Comparison of ENCODE assay signal across 8 cellular contexts in genomic region chr22:38872172-38872830, GRCh38. TPM values are rescaled to one million over a fixed set of nuclear protein-coding genes. Genes with fewer than 3 reads are reported as not detected.
DNase-seq lines count a peak whose midpoint lies in the region; ATAC-seq and TF ChIP-seq lines count a peak whose summit lies in the region.

TSS of gene CBX6 (minus strand) at chr22:38872216. CDS start at chr22:38872190, 26 bp downstream.

- H3K27me3 Mint-ChIP-seq in activated T-helper 2 cell treated with anti-CD3 and anti-CD28 coated beads, Interferon-gamma antibody, Interleukin-2, Interleukin-4, amounts not matched to agents 10 μg/mL and 5 μg/mL and 100 μg/mL, durations not matched to agents 14 hours and 24 hours and 36 hours (ENCODE audit: low read depth), result peaks cover 23% of the 10 kb centered on the region
- peaks cover 0 to 9% (median 0%) of the 10 kb centered on the region in 5 donors for H3K27me3 Mint-ChIP-seq in naive thymus-derived CD8-positive, alpha-beta T cell
- H3K27me3 Mint-ChIP-seq in stimulated activated naive B cell treated with anti-CD40 and anti-IgM and Interleukin-4, amounts not matched to agents 10 μg/mL and 1 μg/mL and 100 μg/mL, for 72 hours, result peaks cover 10% of the 10 kb centered on the region in 2 donors

- H3K27ac ChIP-seq in DND-41 (ENCODE audit: low read length), result peak within 1 kb of the TSS; percentile 75

- H3K27me3 ChIP-seq in DND-41 (ENCODE audit: insufficient read depth, low read length, poor library complexity), result peaks cover 36% of the 10 kb centered on the region
- H3K27me3 ChIP-seq in H7 (ENCODE audit: control insufficient read depth, insufficient read depth, low read length), result no peaks in the 10 kb centered on the region
- peaks cover 18% of the 10 kb centered on the region for H3K27me3 ChIP-seq in MG63

- peaks cover 40% of the 10 kb centered on the region for H3K4me1 ChIP-seq in DND-41 (ENCODE audit: insufficient read depth, low read length)

- intact Hi-C loops in activated T-helper 2 cell treated with anti-CD3 and anti-CD28 coated beads, Interferon-gamma antibody, Interleukin-2, Interleukin-4, amounts not matched to agents 10 μg/mL and 5 μg/mL and 100 μg/mL, durations not matched to agents 14 hours and 24 hours and 36 hours (cut with micrococcal nuclease), result loop anchor here (1.0 to 5.0 kb wide), 3 partner anchors 55 to 280 kb away; partner anchors contain the start of genes CBX7 and SUN2

- peak; percentile 79 for TF ChIP-seq POLR2A in Raji (IDR thresholded peaks at IDR 0.05; ENCODE audit: insufficient read depth, low read depth, low read length)

- peaks cover 31% of the 10 kb centered on the region for H3K36me3 ChIP-seq in DND-41 (ENCODE audit: insufficient read depth, low read length)
- peaks cover 15% of the 10 kb centered on the region for H3K36me3 ChIP-seq in H7 (replicated peaks; ENCODE audit: control insufficient read depth, insufficient read depth, low read length)
- peaks cover 15% of the 10 kb centered on the region for H3K36me3 ChIP-seq in MG63

- H3K79me2 ChIP-seq in DND-41 (ENCODE audit: insufficient read depth, low read length), result peaks cover 38% of the 10 kb centered on the region

- peaks cover 36% of the 10 kb centered on the region for H3K4me1 Mint-ChIP-seq in activated T-helper 2 cell treated with anti-CD3 and anti-CD28 coated beads, Interferon-gamma antibody, Interleukin-2, Interleukin-4, amounts not matched to agents 10 μg/mL and 5 μg/mL and 100 μg/mL, durations not matched to agents 14 hours and 24 hours and 36 hours (ENCODE audit: low read depth)
- peaks cover 26 to 56% (median 53%) of the 10 kb centered on the region in 4 donors for H3K4me1 Mint-ChIP-seq in naive thymus-derived CD8-positive, alpha-beta T cell
- H3K4me1 Mint-ChIP-seq in stimulated activated naive B cell treated with anti-CD40 and anti-IgM and Interleukin-4, amounts not matched to agents 10 μg/mL and 1 μg/mL and 100 μg/mL, for 72 hours, result peaks cover 46 to 62% of the 10 kb centered on the region in 2 donors

- POLR2A ChIA-PET in naive thymus-derived CD8-positive, alpha-beta T cell (lab: Charles Lee), result interaction anchor here (0.5 to 3.0 kb wide), 13 partner anchors 9 to 656 kb away, joined by 3 to 29 read pairs (median 5); partner anchors contain the start of genes CBX7, GTPBP1 and RPL3

- peak within 1 kb of the TSS; percentile 99 for H3K4me2 ChIP-seq in DND-41 (ENCODE audit: insufficient read depth, low read length)

- peak within 1 kb of the TSS; percentile 78 for H2AFZ ChIP-seq in DND-41 (ENCODE audit: low read depth, low read length)

- ATAC-seq in DND-41 (ENCODE audit: insufficient read depth, low read depth), result peak; percentile 68
- peak; percentile 79 to 81 for ATAC-seq in naive thymus-derived CD8-positive, alpha-beta T cell
- ATAC-seq in stimulated activated naive B cell treated with anti-CD40 and anti-IgM and Interleukin-4, amounts not matched to agents 10 μg/mL and 1 μg/mL and 100 μg/mL, for 72 hours (replicated peaks), result peak; percentile 70 to 80

- TF ChIP-seq CTCF in DND-41 (IDR thresholded peaks at IDR 0.05; ENCODE audit: borderline replicate concordance, extremely low read depth, low read length, poor library complexity, severe bottlenecking) (no peak), fibroblast of mammary gland (conservative IDR thresholded peaks at IDR 0.05; ENCODE audit: control insufficient read depth, insufficient read depth, low read depth, low read length) (no peak)

- peaks cover 33% of the 10 kb centered on the region for H4K20me1 ChIP-seq in DND-41 (ENCODE audit: insufficient read depth, low read length)

- H3K4me3 ChIP-seq in DND-41 (ENCODE audit: low read depth in 1 of 2, low read length in 2 of 2) (peak within 1 kb of the TSS; percentile 54 to 93), H7 (ENCODE audit: insufficient read depth, low read depth, low read length) (peak within 1 kb of the TSS; percentile 81), MG63 (peak within 1 kb of the TSS; percentile 55), fibroblast of mammary gland (ENCODE audit: control insufficient read depth, low read depth, low read length) (peak within 1 kb of the TSS; percentile 72)

- DNase-seq in DND-41 (peak; percentile 95), H7 (peak; percentile 99), MG63 (peak; percentile 88), fibroblast of mammary gland (ENCODE audit: low read depth) (peak; percentile 86)
- peak; percentile 92 for DNase-seq in activated T-helper 2 cell treated with anti-CD3 and anti-CD28 coated beads, Interferon-gamma antibody, Interleukin-2, Interleukin-4, amounts not matched to agents 10 μg/mL and 5 μg/mL and 100 μg/mL, durations not matched to agents 14 hours and 24 hours and 36 hours (ENCODE audit: low spot score)
- DNase-seq in naive thymus-derived CD8-positive, alpha-beta T cell, result peak; percentile 88 to 96 (median 96)
- peak; percentile 92 for DNase-seq in stimulated activated naive B cell treated with anti-CD40 and anti-IgM and Interleukin-4, amounts not matched to agents 10 μg/mL and 1 μg/mL and 100 μg/mL, for 72 hours

- peaks cover 40% of the 10 kb centered on the region for H3K36me3 Mint-ChIP-seq in activated T-helper 2 cell treated with anti-CD3 and anti-CD28 coated beads, Interferon-gamma antibody, Interleukin-2, Interleukin-4, amounts not matched to agents 10 μg/mL and 5 μg/mL and 100 μg/mL, durations not matched to agents 14 hours and 24 hours and 36 hours (ENCODE audit: low read depth)
- H3K36me3 Mint-ChIP-seq in naive thymus-derived CD8-positive, alpha-beta T cell, result peaks cover 0 to 14% (median 0%) of the 10 kb centered on the region in 3 donors
- peaks cover 20 to 34% of the 10 kb centered on the region in 2 donors for H3K36me3 Mint-ChIP-seq in stimulated activated naive B cell treated with anti-CD40 and anti-IgM and Interleukin-4, amounts not matched to agents 10 μg/mL and 1 μg/mL and 100 μg/mL, for 72 hours

- H3K27ac Mint-ChIP-seq in activated T-helper 2 cell treated with anti-CD3 and anti-CD28 coated beads, Interferon-gamma antibody, Interleukin-2, Interleukin-4, amounts not matched to agents 10 μg/mL and 5 μg/mL and 100 μg/mL, durations not matched to agents 14 hours and 24 hours and 36 hours, result peak within 1 kb of the TSS; percentile 80
- H3K27ac Mint-ChIP-seq in naive thymus-derived CD8-positive, alpha-beta T cell, result peak within 1 kb of the TSS; percentile 79 to 96 (median 92)
- H3K27ac Mint-ChIP-seq in stimulated activated naive B cell treated with anti-CD40 and anti-IgM and Interleukin-4, amounts not matched to agents 10 μg/mL and 1 μg/mL and 100 μg/mL, for 72 hours, result peak within 1 kb of the TSS; percentile 96

- H3K9me3 ChIP-seq in DND-41 (ENCODE audit: insufficient read depth, low read length, severe bottlenecking), result no peaks in the 10 kb centered on the region
- H3K9me3 ChIP-seq in MG63, result no peaks in the 10 kb centered on the region

- H3K9me3 Mint-ChIP-seq in activated T-helper 2 cell treated with anti-CD3 and anti-CD28 coated beads, Interferon-gamma antibody, Interleukin-2, Interleukin-4, amounts not matched to agents 10 μg/mL and 5 μg/mL and 100 μg/mL, durations not matched to agents 14 hours and 24 hours and 36 hours, result no peaks in the 10 kb centered on the region
- H3K9me3 Mint-ChIP-seq in naive thymus-derived CD8-positive, alpha-beta T cell, result no peaks in the 10 kb centered on the region
- H3K9me3 Mint-ChIP-seq in stimulated activated naive B cell treated with anti-CD40 and anti-IgM and Interleukin-4, amounts not matched to agents 10 μg/mL and 1 μg/mL and 100 μg/mL, for 72 hours, result no peaks in the 10 kb centered on the region

- H3K9ac ChIP-seq in DND-41 (ENCODE audit: low read depth, low read length), result peak within 1 kb of the TSS; percentile 70

- H3K4me3 Mint-ChIP-seq in activated T-helper 2 cell treated with anti-CD3 and anti-CD28 coated beads, Interferon-gamma antibody, Interleukin-2, Interleukin-4, amounts not matched to agents 10 μg/mL and 5 μg/mL and 100 μg/mL, durations not matched to agents 14 hours and 24 hours and 36 hours (ENCODE audit: low read depth), result peak within 1 kb of the TSS; percentile 91
- H3K4me3 Mint-ChIP-seq in naive thymus-derived CD8-positive, alpha-beta T cell, result peak within 1 kb of the TSS; percentile 89 to 97 (median 93)
- H3K4me3 Mint-ChIP-seq in stimulated activated naive B cell treated with anti-CD40 and anti-IgM and Interleukin-4, amounts not matched to agents 10 μg/mL and 1 μg/mL and 100 μg/mL, for 72 hours, result peak within 1 kb of the TSS; percentile 89 to 98

RNA-seq across cellular contexts. Expression of gene CBX6, which starts in this region (rescaled TPM):
- total RNA-seq in H7 (2014; rRNA removed; shearing (Covaris generic)), result 18.3 and 19.2 TPM in 2 replicates
- 9.1 and 18.9 TPM in 2 replicates for total RNA-seq in MG63 (2014; rRNA removed; shearing (Covaris generic); ENCODE audit: low replicate concordance)
- 117 and 120 TPM in 2 replicates for total RNA-seq in activated T-helper 2 cell treated with anti-CD3 and anti-CD28 coated beads, Interferon-gamma antibody, Interleukin-2, Interleukin-4, amounts not matched to agents 10 μg/mL and 5 μg/mL and 100 μg/mL, durations not matched to agents 14 hours and 24 hours and 36 hours
- total RNA-seq in naive thymus-derived CD8-positive, alpha-beta T cell, result 10 to 100 TPM; 66.7 TPM
- 1 to 10 TPM; 5.8 to 6.5 (median 6.4) TPM for polyA plus RNA-seq in naive thymus-derived CD8-positive, alpha-beta T cell

Comparison
In these comparisons a context has a peak if more than half of its experiments do, and no peak if none do; other contexts are left out.
1. Peak in every context shown above with its lines: DNase-seq, ATAC-seq, H3K4me3 ChIP-seq and H3K27ac ChIP-seq.